In the genomic region with DNA sequence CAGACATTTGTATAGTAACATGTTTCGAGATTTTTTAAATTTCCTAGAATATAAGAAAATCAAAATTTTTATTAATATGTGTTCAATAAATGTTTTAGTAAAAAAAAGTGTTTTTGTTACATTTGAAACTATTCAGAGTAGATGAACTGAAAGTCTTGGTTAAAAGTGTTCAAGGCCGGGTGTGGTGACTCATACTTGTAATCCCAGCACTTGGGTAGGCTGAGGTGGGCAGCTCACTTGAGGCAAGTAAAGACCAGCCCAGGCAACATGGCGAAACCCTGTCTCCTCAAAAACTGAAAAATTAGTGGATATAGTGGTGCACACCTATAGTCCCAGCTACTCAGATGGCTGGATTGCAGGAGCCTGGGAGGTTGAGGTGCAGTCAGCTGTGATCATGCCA, we compare ENCODE assay signal across 29 cellular contexts. TPM values are rescaled to one million over a fixed set of nuclear protein-coding genes. Genes with fewer than 3 reads are reported as not detected.
DNase-seq lines count a peak whose midpoint lies in the region; ATAC-seq, FAIRE-seq and TF ChIP-seq lines count a peak whose summit lies in the region.
"Had no signal": no experiment of that assay in that cellular context is flagged by ENCODE, and none has a peak within 500 bp of the region (broad histone marks: within the 10 kb centered on the region; RNA-seq: fewer than 3 reads in every experiment).

No MANE protein-coding gene starts in this region.

- TF ChIP-seq POLR2A in HepG2 (IDR thresholded peaks at IDR 0.05; ENCODE audit: insufficient read depth in 1 of 2, low read depth in 2 of 2, low read length in 2 of 2) (0 out of 4 replicates have a peak, but pooled peaks of 1 of the 2 experiments have one; percentile 12), right lobe of liver (IDR thresholded peaks at IDR 0.05) (no peak), vagina (IDR thresholded peaks at IDR 0.05) (no peak)

- in situ Hi-C loops in HepG2 (cut with HindIII; ENCODE audit: extremely low pct_ligation_motif_present, low pct_unique_long_range_greater_than_20kb), result no loop called here

- no peaks in the 10 kb centered on the region for H3K79me2 ChIP-seq in HepG2 (ENCODE audit: insufficient read depth, low read length)

- TF ChIP-seq CTCF in HepG2 (CRISPR knock-in tag; IDR thresholded peaks at IDR 0.05) (no peak), right lobe of liver (IDR thresholded peaks at IDR 0.05) (no peak), vagina (IDR thresholded peaks at IDR 0.05) (no peak)

- intact Hi-C loops in HepG2 (cut with micrococcal nuclease; ENCODE audit: unreplicated experiment) (no loop called here), right lobe of liver (cut with DNase I) (no loop called here), vagina (cut with DNase I) (no loop called here)

- H3K9ac ChIP-seq in HepG2 (ENCODE audit: insufficient read depth, low read depth, low read length), result no peak overlapping the region
- H3K9ac ChIP-seq: parathyroid adenoma had no signal

- no peak overlapping the region for H2AFZ ChIP-seq in HepG2 (ENCODE audit: low read length)
- H2AFZ ChIP-seq: parathyroid adenoma had no signal

- no peaks in the 10 kb centered on the region for H3K9me3 ChIP-seq in HepG2 (ENCODE audit: low read length)
- no peaks in the 10 kb centered on the region for H3K9me3 ChIP-seq in right lobe of liver
- no peaks in the 10 kb centered on the region for H3K9me3 ChIP-seq in T-helper 17 cell (ENCODE audit: control insufficient read depth, low read length, poor library complexity, severe bottlenecking)
- H3K9me3 ChIP-seq in vagina, result no peaks in the 10 kb centered on the region
- H3K9me3 ChIP-seq: right atrium auricular region, spleen had no signal

- no peaks in the 10 kb centered on the region for H3K36me3 Mint-ChIP-seq in T-helper 17 cell (ENCODE audit: low read depth)

- H3K27me3 ChIP-seq in HepG2 (ENCODE audit: control insufficient read depth in 1 of 2, insufficient read depth in 2 of 2, low read length in 2 of 2), result no peaks in the 10 kb centered on the region
- no peaks in the 10 kb centered on the region for H3K27me3 ChIP-seq in right lobe of liver
- H3K27me3 ChIP-seq in vagina, result no peaks in the 10 kb centered on the region
- H3K27me3 ChIP-seq: brain microvascular endothelial cell, right atrium auricular region, spleen had no signal

- DNase-seq in HepG2 (ENCODE audit: low spot score) (no peak), right lobe of liver (no peak), T-helper 17 cell (no peak), vagina (ENCODE audit: extremely low spot score in 2 of 2) (no peak), NOMO-1 treated with dmso at 0.1 percent for 144 hours (lab: John Stamatoyannopoulos, UW; ENCODE audit: unreplicated experiment) (no peak)
- DNase-seq: activated CD4-positive, alpha-beta T cell treated with anti-CD3 and anti-CD28 coated beads for 48 hours; brain microvascular endothelial cell; C1 segment of cervical spinal cord; COR-L47; cortex of kidney; DMS53; effector memory CD8-positive, alpha-beta T cell; foreskin melanocyte; left colon; NCI-H1105 treated with DMSO at 0.1 percent for 48 hours; NCI-H2029; NCI-H524 treated with DMSO at 0.1 percent for 48 hours; spleen; substantia nigra had no signal

- no peak overlapping the region for H3K27ac ChIP-seq in HepG2 (ENCODE audit: extremely low read length, insufficient read depth, low read length)
- H3K27ac ChIP-seq in right lobe of liver, result no peak overlapping the region
- no peak overlapping the region for H3K27ac ChIP-seq in vagina
- H3K27ac ChIP-seq: brain microvascular endothelial cell, parathyroid adenoma, right atrium auricular region, SK-N-MC, spleen had no signal

- H3K27ac Mint-ChIP-seq in T-helper 17 cell, result peak overlapping the region; percentile 76
- H3K27ac Mint-ChIP-seq: type B pancreatic cell had no signal

- no peak for TF ChIP-seq RAD21 in HepG2 (CRISPR knock-in tag; IDR thresholded peaks at IDR 0.05)

- no TSS peak for BruUV-seq in HepG2 (replicated peaks; lab: Mats Ljungman, UMichigan)

- TF ChIP-seq EP300 in HepG2 (IDR thresholded peaks at IDR 0.05; ENCODE audit: low read depth in 2 of 2, low read length in 2 of 2) (no peak), HepG2 (CRISPR knock-in tag; IDR thresholded peaks at IDR 0.05; ENCODE audit: borderline replicate concordance) (no peak)

- peaks cover 50 to 74% of the 10 kb centered on the region in 2 experiments for H3K36me3 ChIP-seq in HepG2 (replicated peaks in 1 of 2; ENCODE audit: control insufficient read depth in 1 of 2, insufficient read depth in 2 of 2, low read length in 2 of 2)
- H3K36me3 ChIP-seq in right lobe of liver, result peaks cover 16 to 73% (median 49%) of the 10 kb centered on the region in 4 donors
- peaks cover 0 to 82% of the 10 kb centered on the region in 2 donors for H3K36me3 ChIP-seq in vagina

- H3K27me3 Mint-ChIP-seq in T-helper 17 cell, result no peaks in the 10 kb centered on the region
- H3K27me3 Mint-ChIP-seq: effector memory CD8-positive, alpha-beta T cell; type B pancreatic cell had no signal

- WGBS in HepG2 (ENCODE audit: low lambda C conversion rate), result 94% methylated on average over 3 of the region's 3 CpGs
- WGBS in right lobe of liver (ENCODE audit: insufficient coverage, low coverage, low lambda C conversion rate, missing lambda C conversion rate), result 96% methylated on average over 3 of the region's 3 CpGs

- peaks cover 6% of the 10 kb centered on the region for H3K4me1 Mint-ChIP-seq in T-helper 17 cell
- H3K4me1 Mint-ChIP-seq: neural crest cell had no signal

- POLR2A ChIA-PET in HepG2 (lab: Yijun Ruan, JAX), result interaction anchor here (1.1 to 2.9 kb wide), 3 partner anchors 16 to 73 kb away, joined by 3 to 14 read pairs (median 3); a partner anchor contains a TSS

- FAIRE-seq in HepG2 (lab: Jason Lieb, UNC), result no peak
- FAIRE-seq: G401.6, GM19239, H1 had no signal

- CTCF ChIA-PET in HepG2 (lab: Yijun Ruan, JAX; ENCODE audit: low intra/inter-chr PET ratio, low total read pairs), result no interaction called here

- H3K4me2 ChIP-seq in HepG2 (ENCODE audit: low read depth, low read length), result no peak overlapping the region

- H4K20me1 ChIP-seq in HepG2 (ENCODE audit: insufficient read depth, low read length), result no peaks in the 10 kb centered on the region

- ATAC-seq in HepG2, result no peak
- no peak for ATAC-seq in right lobe of liver
- ATAC-seq in T-helper 17 cell, result no peak
- ATAC-seq in esophagus mucosa, result peak; percentile 27
- no peak for ATAC-seq in HG02642 (IDR thresholded peaks at IDR 0.05; ENCODE audit: poor library complexity, unreplicated experiment)
- ATAC-seq: effector memory CD8-positive, alpha-beta T cell; left colon had no signal

- H3K4me3 ChIP-seq in HepG2 (replicated peaks in 1 of 3; ENCODE audit: insufficient read depth in 1 of 3, low read depth in 2 of 3, low read length in 3 of 3) (no peak overlapping the region), right lobe of liver (no peak overlapping the region), vagina (no peak overlapping the region)
- H3K4me3 ChIP-seq: right atrium auricular region, SK-N-MC, spleen had no signal

- H3K4me1 ChIP-seq in HepG2 (ENCODE audit: insufficient read depth, low read length) (no peaks in the 10 kb centered on the region), right lobe of liver (peaks cover 0 to 15% (median 6%) of the 10 kb centered on the region in 4 donors), vagina (no peaks in the 10 kb centered on the region)
- H3K4me1 ChIP-seq: parathyroid adenoma, right atrium auricular region had no signal

- H3K4me3 Mint-ChIP-seq in T-helper 17 cell, result no peak overlapping the region
- H3K4me3 Mint-ChIP-seq: effector memory CD8-positive, alpha-beta T cell; neural crest cell; type B pancreatic cell had no signal

RNA-seq across cellular contexts. Expression of a gene that starts 16.8 kb away (rescaled TPM):
- 33.9 and 37.4 TPM in 2 replicates for total RNA-seq in HepG2 (2016; rRNA removed; fragmentation: Illumina TruSeq; extraction: Trizol)
- 13.4 TPM in 2 replicates for total RNA-seq in HepG2 (2016; cell fraction: cytosol; rRNA removed; fragmentation: Illumina TruSeq; extraction: Trizol; ENCODE audit: low read depth)
- total RNA-seq in HepG2 (2016; cell fraction: insoluble cytoplasmic fraction; rRNA removed; fragmentation: Illumina TruSeq; extraction: Trizol), result 32.9 and 41.4 TPM in 2 replicates
- total RNA-seq in HepG2 (2016; cell fraction: membrane; rRNA removed; fragmentation: Illumina TruSeq; extraction: Trizol), result 23.7 and 24.3 TPM in 2 replicates
- total RNA-seq in HepG2 (2016; cell fraction: nucleus; rRNA removed; fragmentation: Illumina TruSeq; extraction: Trizol), result 39.5 and 43.1 TPM in 2 replicates
- 39.8 and 42.1 TPM in 2 replicates for polyA plus RNA-seq in HepG2 (2011; rRNA removed)
- 22.7 and 30.8 TPM in 2 replicates for polyA plus RNA-seq in HepG2 (2011; cell fraction: cytosol; rRNA removed)
- polyA plus RNA-seq in HepG2 (2011; cell fraction: nucleus; rRNA removed), result 140 and 166 TPM in 2 replicates
- 21.4 and 22.8 TPM in 2 replicates for polyA plus RNA-seq in HepG2 (2012)
- polyA plus RNA-seq in HepG2 (2016; cell fraction: cytosol; fragmentation: Illumina TruSeq; extraction: Trizol; ENCODE audit: low read depth), result 15.4 and 16.5 TPM in 2 replicates
- 38.9 and 41.5 TPM in 2 replicates for polyA plus RNA-seq in HepG2 (2016; cell fraction: insoluble cytoplasmic fraction; fragmentation: Illumina TruSeq; extraction: Trizol; ENCODE audit: low read depth)
- polyA plus RNA-seq in HepG2 (2016; cell fraction: membrane; fragmentation: Illumina TruSeq; extraction: Trizol; ENCODE audit: low read depth), result 21.3 and 23.8 TPM in 2 replicates
- 142 and 147 TPM in 2 replicates for polyA plus RNA-seq in HepG2 (2016; cell fraction: nucleus; fragmentation: Illumina TruSeq; extraction: Trizol; ENCODE audit: insufficient read depth, low read depth)
- 53.8 and 68.9 TPM in 2 replicates for polyA minus RNA-seq in HepG2 (2011; rRNA and poly(A)+ RNA removed; ENCODE audit: low replicate concordance)
- polyA minus RNA-seq in HepG2 (2011; cell fraction: cytosol; rRNA and poly(A)+ RNA removed), result 9.0 and 12.9 TPM in 2 replicates
- polyA minus RNA-seq in HepG2 (2011; cell fraction: nucleus; rRNA and poly(A)+ RNA removed), result 38.1 and 40.3 TPM in 2 replicates
- total RNA-seq in right lobe of liver, result 10 to 100 TPM; 17.1 to 22.1 (median 18.4) TPM
- 10 to 100 TPM; 31.6 to 38.1 TPM for total RNA-seq in T-helper 17 cell
- 16.9 TPM for total RNA-seq in esophagus mucosa
- 32.9 TPM for total RNA-seq in vagina

RNA-seq across cellular contexts. Expression of a gene that starts 30.5 kb away (rescaled TPM):
- total RNA-seq in HepG2 (2016; rRNA removed; fragmentation: Illumina TruSeq; extraction: Trizol), result 1.2 and 6.4 TPM in 2 replicates
- total RNA-seq in HepG2 (2016; cell fraction: cytosol; rRNA removed; fragmentation: Illumina TruSeq; extraction: Trizol; ENCODE audit: low read depth), result 0.51 and 0.71 TPM in 2 replicates
- total RNA-seq in HepG2 (2016; cell fraction: insoluble cytoplasmic fraction; rRNA removed; fragmentation: Illumina TruSeq; extraction: Trizol), result 1.4 and 4.0 TPM in 2 replicates
- total RNA-seq in HepG2 (2016; cell fraction: membrane; rRNA removed; fragmentation: Illumina TruSeq; extraction: Trizol), result 0.83 and 1.7 TPM in 2 replicates
- total RNA-seq in HepG2 (2016; cell fraction: nucleus; rRNA removed; fragmentation: Illumina TruSeq; extraction: Trizol), result 11.6 and 12.1 TPM in 2 replicates
- 4.0 and 6.4 TPM in 2 replicates for polyA plus RNA-seq in HepG2 (2011; rRNA removed)
- polyA plus RNA-seq in HepG2 (2011; cell fraction: cytosol; rRNA removed), result 1.3 and 2.2 TPM in 2 replicates
- polyA plus RNA-seq in HepG2 (2011; cell fraction: nucleus; rRNA removed), result 37.2 and 53.6 TPM in 2 replicates
- polyA plus RNA-seq in HepG2 (2012), result 0.84 and 2.1 TPM in 2 replicates
- 0.78 and 0.96 TPM in 2 replicates for polyA plus RNA-seq in HepG2 (2016; cell fraction: cytosol; fragmentation: Illumina TruSeq; extraction: Trizol; ENCODE audit: low read depth)
- 0.91 and 1.5 TPM in 2 replicates for polyA plus RNA-seq in HepG2 (2016; cell fraction: insoluble cytoplasmic fraction; fragmentation: Illumina TruSeq; extraction: Trizol; ENCODE audit: low read depth)
- 0.41 and 1.4 TPM in 2 replicates for polyA plus RNA-seq in HepG2 (2016; cell fraction: membrane; fragmentation: Illumina TruSeq; extraction: Trizol; ENCODE audit: low read depth)
- polyA plus RNA-seq in HepG2 (2016; cell fraction: nucleus; fragmentation: Illumina TruSeq; extraction: Trizol; ENCODE audit: insufficient read depth, low read depth), result 22.1 and 31.9 TPM in 2 replicates
- 1.5 and 16.0 TPM in 2 replicates for polyA minus RNA-seq in HepG2 (2011; rRNA and poly(A)+ RNA removed; ENCODE audit: low replicate concordance)
- polyA minus RNA-seq in HepG2 (2011; cell fraction: cytosol; rRNA and poly(A)+ RNA removed), result 0.69 and 1.8 TPM in 2 replicates
- polyA minus RNA-seq in HepG2 (2011; cell fraction: nucleus; rRNA and poly(A)+ RNA removed), result 3.7 and 5.2 TPM in 2 replicates
- 1 to 10 TPM in 1 of 6 experiments, under 1 TPM in 4, not detected in 1; 0.19 to 1.8 (median 0.29) TPM for total RNA-seq in right lobe of liver
- 1 to 10 TPM; 1.1 to 2.0 TPM for total RNA-seq in T-helper 17 cell
- total RNA-seq in esophagus mucosa, result 2.2 TPM
- 1.7 TPM for total RNA-seq in vagina

RNA-seq across cellular contexts. Expression of a gene that starts 30.7 kb away (rescaled TPM):
- total RNA-seq in HepG2 (2016; rRNA removed; fragmentation: Illumina TruSeq; extraction: Trizol) (85.6 and 102 TPM in 2 replicates), right lobe of liver (10 to 100 TPM; 34.3 to 56.8 (median 46.7) TPM), T-helper 17 cell (10 to 100 TPM; 57.8 to 64.5 TPM), esophagus mucosa (56.8 TPM), vagina (60.9 TPM)
- 11.9 and 12.0 TPM in 2 replicates for total RNA-seq in HepG2 (2016; cell fraction: cytosol; rRNA removed; fragmentation: Illumina TruSeq; extraction: Trizol; ENCODE audit: low read depth)
- 79.6 and 89.9 TPM in 2 replicates for total RNA-seq in HepG2 (2016; cell fraction: insoluble cytoplasmic fraction; rRNA removed; fragmentation: Illumina TruSeq; extraction: Trizol)
- 40.5 and 47.1 TPM in 2 replicates for total RNA-seq in HepG2 (2016; cell fraction: membrane; rRNA removed; fragmentation: Illumina TruSeq; extraction: Trizol)
- 55.6 and 65.6 TPM in 2 replicates for total RNA-seq in HepG2 (2016; cell fraction: nucleus; rRNA removed; fragmentation: Illumina TruSeq; extraction: Trizol)
- 84.0 and 91.0 TPM in 2 replicates for polyA plus RNA-seq in HepG2 (2011; rRNA removed)
- polyA plus RNA-seq in HepG2 (2011; cell fraction: cytosol; rRNA removed), result 47.5 and 49.3 TPM in 2 replicates
- 128 and 147 TPM in 2 replicates for polyA plus RNA-seq in HepG2 (2011; cell fraction: nucleus; rRNA removed)
- 44.7 and 52.0 TPM in 2 replicates for polyA plus RNA-seq in HepG2 (2012)
- 8.6 and 10.7 TPM in 2 replicates for polyA plus RNA-seq in HepG2 (2016; cell fraction: cytosol; fragmentation: Illumina TruSeq; extraction: Trizol; ENCODE audit: low read depth)
- polyA plus RNA-seq in HepG2 (2016; cell fraction: insoluble cytoplasmic fraction; fragmentation: Illumina TruSeq; extraction: Trizol; ENCODE audit: low read depth), result 87.6 and 98.5 TPM in 2 replicates
- 29.9 and 30.8 TPM in 2 replicates for polyA plus RNA-seq in HepG2 (2016; cell fraction: membrane; fragmentation: Illumina TruSeq; extraction: Trizol; ENCODE audit: low read depth)
- 131 and 139 TPM in 2 replicates for polyA plus RNA-seq in HepG2 (2016; cell fraction: nucleus; fragmentation: Illumina TruSeq; extraction: Trizol; ENCODE audit: insufficient read depth, low read depth)
- 110 and 128 TPM in 2 replicates for polyA minus RNA-seq in HepG2 (2011; rRNA and poly(A)+ RNA removed; ENCODE audit: low replicate concordance)
- 42.3 and 58.2 TPM in 2 replicates for polyA minus RNA-seq in HepG2 (2011; cell fraction: cytosol; rRNA and poly(A)+ RNA removed)
- 34.0 and 43.5 TPM in 2 replicates for polyA minus RNA-seq in HepG2 (2011; cell fraction: nucleus; rRNA and poly(A)+ RNA removed)

RNA-seq across cellular contexts. Expression of a gene that starts 32.4 kb away (rescaled TPM):
- total RNA-seq in HepG2 (2016; rRNA removed; fragmentation: Illumina TruSeq; extraction: Trizol) (9.0 and 27.8 TPM in 2 replicates), right lobe of liver (10 to 100 TPM; 12.1 to 31.3 (median 22.6) TPM), T-helper 17 cell (10 to 100 TPM; 86.9 to 90.5 TPM), esophagus mucosa (29.5 TPM), vagina (28.5 TPM)
- 13.8 and 14.2 TPM in 2 replicates for total RNA-seq in HepG2 (2016; cell fraction: cytosol; rRNA removed; fragmentation: Illumina TruSeq; extraction: Trizol; ENCODE audit: low read depth)
- 9.7 and 19.4 TPM in 2 replicates for total RNA-seq in HepG2 (2016; cell fraction: insoluble cytoplasmic fraction; rRNA removed; fragmentation: Illumina TruSeq; extraction: Trizol)
- 6.2 and 6.3 TPM in 2 replicates for total RNA-seq in HepG2 (2016; cell fraction: membrane; rRNA removed; fragmentation: Illumina TruSeq; extraction: Trizol)
- total RNA-seq in HepG2 (2016; cell fraction: nucleus; rRNA removed; fragmentation: Illumina TruSeq; extraction: Trizol), result 19.4 and 23.7 TPM in 2 replicates
- 4.9 TPM in 2 replicates for polyA plus RNA-seq in HepG2 (2011; rRNA removed)
- polyA plus RNA-seq in HepG2 (2011; cell fraction: cytosol; rRNA removed), result 0.72 and 0.78 TPM in 2 replicates
- polyA plus RNA-seq in HepG2 (2011; cell fraction: nucleus; rRNA removed), result 29.7 and 43.5 TPM in 2 replicates
- polyA plus RNA-seq in HepG2 (2012), result 14.4 and 16.2 TPM in 2 replicates
- polyA plus RNA-seq in HepG2 (2016; cell fraction: cytosol; fragmentation: Illumina TruSeq; extraction: Trizol; ENCODE audit: low read depth), result 0.08 and 0.18 TPM in 2 replicates
- 4.1 and 8.0 TPM in 2 replicates for polyA plus RNA-seq in HepG2 (2016; cell fraction: insoluble cytoplasmic fraction; fragmentation: Illumina TruSeq; extraction: Trizol; ENCODE audit: low read depth)
- 0.25 and 0.49 TPM in 2 replicates for polyA plus RNA-seq in HepG2 (2016; cell fraction: membrane; fragmentation: Illumina TruSeq; extraction: Trizol; ENCODE audit: low read depth)
- polyA plus RNA-seq in HepG2 (2016; cell fraction: nucleus; fragmentation: Illumina TruSeq; extraction: Trizol; ENCODE audit: insufficient read depth, low read depth), result 43.3 and 55.9 TPM in 2 replicates
- polyA minus RNA-seq in HepG2 (2011; rRNA and poly(A)+ RNA removed; ENCODE audit: low replicate concordance), result 32.0 and 40.1 TPM in 2 replicates
- 12.0 and 13.6 TPM in 2 replicates for polyA minus RNA-seq in HepG2 (2011; cell fraction: cytosol; rRNA and poly(A)+ RNA removed)
- polyA minus RNA-seq in HepG2 (2011; cell fraction: nucleus; rRNA and poly(A)+ RNA removed), result 24.1 and 38.5 TPM in 2 replicates

RNA-seq across cellular contexts. Expression of a gene that starts 55.6 kb away (rescaled TPM):
- total RNA-seq in HepG2 (2016; rRNA removed; fragmentation: Illumina TruSeq; extraction: Trizol), result 14.3 and 16.5 TPM in 2 replicates
- 1.3 TPM in 2 replicates for total RNA-seq in HepG2 (2016; cell fraction: cytosol; rRNA removed; fragmentation: Illumina TruSeq; extraction: Trizol; ENCODE audit: low read depth)
- total RNA-seq in HepG2 (2016; cell fraction: insoluble cytoplasmic fraction; rRNA removed; fragmentation: Illumina TruSeq; extraction: Trizol), result 12.7 and 16.5 TPM in 2 replicates
- 5.2 and 5.9 TPM in 2 replicates for total RNA-seq in HepG2 (2016; cell fraction: membrane; rRNA removed; fragmentation: Illumina TruSeq; extraction: Trizol)
- 15.1 and 17.8 TPM in 2 replicates for total RNA-seq in HepG2 (2016; cell fraction: nucleus; rRNA removed; fragmentation: Illumina TruSeq; extraction: Trizol)
- 6.1 and 8.2 TPM in 2 replicates for polyA plus RNA-seq in HepG2 (2011; rRNA removed)
- 3.9 and 4.8 TPM in 2 replicates for polyA plus RNA-seq in HepG2 (2011; cell fraction: cytosol; rRNA removed)
- 25.0 TPM in 2 replicates for polyA plus RNA-seq in HepG2 (2011; cell fraction: nucleus; rRNA removed)
- polyA plus RNA-seq in HepG2 (2012), result 9.2 and 10.1 TPM in 2 replicates
- polyA plus RNA-seq in HepG2 (2016; cell fraction: cytosol; fragmentation: Illumina TruSeq; extraction: Trizol; ENCODE audit: low read depth), result 0.64 and 0.65 TPM in 2 replicates
- polyA plus RNA-seq in HepG2 (2016; cell fraction: insoluble cytoplasmic fraction; fragmentation: Illumina TruSeq; extraction: Trizol; ENCODE audit: low read depth), result 11.8 and 14.8 TPM in 2 replicates
- 2.2 and 2.7 TPM in 2 replicates for polyA plus RNA-seq in HepG2 (2016; cell fraction: membrane; fragmentation: Illumina TruSeq; extraction: Trizol; ENCODE audit: low read depth)
- polyA plus RNA-seq in HepG2 (2016; cell fraction: nucleus; fragmentation: Illumina TruSeq; extraction: Trizol; ENCODE audit: insufficient read depth, low read depth), result 25.2 and 26.3 TPM in 2 replicates
- polyA minus RNA-seq in HepG2 (2011; rRNA and poly(A)+ RNA removed; ENCODE audit: low replicate concordance), result 9.3 and 12.7 TPM in 2 replicates
- polyA minus RNA-seq in HepG2 (2011; cell fraction: cytosol; rRNA and poly(A)+ RNA removed), result 8.3 and 9.5 TPM in 2 replicates
- polyA minus RNA-seq in HepG2 (2011; cell fraction: nucleus; rRNA and poly(A)+ RNA removed), result 15.8 and 22.4 TPM in 2 replicates
- 1 to 10 TPM; 3.7 to 4.8 (median 4.3) TPM for total RNA-seq in right lobe of liver
- total RNA-seq in T-helper 17 cell, result 1 to 10 TPM; 1.4 to 1.5 TPM
- 4.7 TPM for total RNA-seq in esophagus mucosa
- 11.3 TPM for total RNA-seq in vagina
